ENCODE assay signal across 8 cellular contexts in the genomic region with DNA sequence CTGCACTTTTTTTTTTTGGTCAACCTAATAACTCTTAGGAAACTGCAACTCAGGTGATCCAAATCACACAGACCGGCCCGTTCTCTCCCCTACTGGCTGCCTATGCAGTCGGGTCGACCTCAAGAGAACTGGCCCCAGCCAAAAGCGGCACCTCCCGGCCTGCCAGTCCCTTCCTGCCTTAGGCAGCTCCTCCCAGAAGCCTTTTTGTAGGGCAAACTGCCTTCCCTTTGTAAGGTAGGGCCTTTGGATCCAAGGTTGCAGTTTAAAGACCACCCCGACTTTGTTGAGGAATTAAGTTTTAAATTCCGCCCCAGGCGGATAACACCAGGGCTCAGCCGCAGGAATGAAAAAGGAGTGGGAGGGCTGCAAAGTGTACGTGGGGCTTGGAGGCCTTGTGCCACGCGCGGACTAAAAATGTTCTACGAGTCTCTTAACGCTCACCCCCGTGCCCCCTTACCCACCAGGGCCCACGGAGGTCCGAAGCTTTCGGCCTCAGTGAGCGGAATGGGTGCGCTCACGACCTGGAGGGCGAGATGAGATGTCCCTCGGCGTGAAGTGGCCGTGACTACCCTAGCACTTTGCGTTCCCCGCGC. TPM values are rescaled to one million over a fixed set of nuclear protein-coding genes. Genes with fewer than 3 reads are reported as not detected.
A peak's percentile ranks its signal among the peaks of the same experiment; 100 is the strongest.
DNase-seq lines count a peak whose midpoint lies in the region; ATAC-seq and TF ChIP-seq lines count a peak whose summit lies in the region.

No MANE protein-coding gene starts in this region.

- no peaks in the 10 kb centered on the region for H4K20me1 ChIP-seq in KMS-11 (ENCODE audit: insufficient read depth)

- H3K79me2 ChIP-seq in KMS-11 (ENCODE audit: insufficient read depth, low read depth) = peaks cover 26% of the 10 kb centered on the region

- H3K4me3 ChIP-seq in KMS-11 (IDR thresholded peaks at IDR 0.05; ENCODE audit: insufficient read depth, low read depth, low read length) (peak overlapping the region; percentile 86), psoas muscle (peak overlapping the region; percentile 96)

- H3K4me2 ChIP-seq in KMS-11 = peak overlapping the region; percentile 60

- no peaks in the 10 kb centered on the region for H3K9me3 ChIP-seq in psoas muscle

- 2 to 5% (median 2%) methylated on average over 30 of the region's 30 CpGs for WGBS in psoas muscle, 3 donors

- DNase-seq in NCI-H1694 (lab: John Stamatoyannopoulos, UW) (peak; percentile 13), NCI-H1694 treated with DMSO at 0.1 percent for 48 hours (lab: John Stamatoyannopoulos, UW) (no peak), Right ventricle myocardium superior (peak; percentile 47), psoas muscle (peak in 1 of 2 donors; percentile 56)
- peak; percentile 43 to 47 for DNase-seq in activated T-cell treated with anti-CD3 and anti-CD28 coated beads, Interleukin-2, amount 50 U/mL, for 48 hours
- DNase-seq in NK-92 treated with Interleukin-12 subunit alpha and Interleukin-12 subunit beta, amount 100 ng/mL, for 24 hours (lab: John Stamatoyannopoulos, UW) = no peak

- peak; percentile 23 for ATAC-seq in Right ventricle myocardium superior (ENCODE audit: poor library complexity)
- peak in 3 of 4 donors; percentile 20 to 48 (median 22) for ATAC-seq in psoas muscle
- ATAC-seq in HG02571 (IDR thresholded peaks at IDR 0.05; ENCODE audit: unreplicated experiment) = no peak

- H3K27ac ChIP-seq in KMS-11 (peak overlapping the region; percentile 65), psoas muscle (peak overlapping the region; percentile 97)

- TF ChIP-seq CTCF in KMS-11 (conservative IDR thresholded peaks at IDR 0.05; ENCODE audit: low read depth, low read length) (no peak), psoas muscle (IDR thresholded peaks at IDR 0.05) (no peak)

- intact Hi-C loops in Right ventricle myocardium superior (cut with DNase I) = no loop called here
- intact Hi-C loops in psoas muscle (cut with DNase I) = loop anchor here in 1 of 2 donors (5.0 kb wide), 1 partner anchor 34 kb away; no protein-coding TSS in a partner anchor

- no peaks in the 10 kb centered on the region for H3K36me3 ChIP-seq in KMS-11 (ENCODE audit: insufficient read depth)
- H3K36me3 ChIP-seq in psoas muscle (ENCODE audit: insufficient read depth in 1 of 2, low read depth in 1 of 2) = peaks cover 15 to 50% of the 10 kb centered on the region in 2 donors

- peak overlapping the region; percentile 84; the same call in 1 of the 2 replicates for H3K9ac ChIP-seq in KMS-11

- H2AFZ ChIP-seq in KMS-11 (ENCODE audit: low read depth) = peak overlapping the region; percentile 76

- H3K4me1 ChIP-seq in KMS-11 (ENCODE audit: low read depth, poor library complexity, severe bottlenecking) (peaks cover 30% of the 10 kb centered on the region), psoas muscle (peaks cover 28% of the 10 kb centered on the region)

- H3K27me3 ChIP-seq in KMS-11 (ENCODE audit: insufficient read depth, low read depth) = no peaks in the 10 kb centered on the region
- no peaks in the 10 kb centered on the region for H3K27me3 ChIP-seq in psoas muscle (ENCODE audit: insufficient read depth in 3 of 3, low read length in 2 of 3)

RNA-seq across cellular contexts. Expression of gene ST3GAL3, which starts 0.6 kb away (rescaled TPM):
- total RNA-seq in Right ventricle myocardium superior = 24.2 TPM
- 10 to 100 TPM; 34.7 to 53.2 (median 45.0) TPM for total RNA-seq in psoas muscle
- polyA plus RNA-seq in psoas muscle = 10 to 100 TPM; 22.2 to 49.0 (median 44.5) TPM

RNA-seq across cellular contexts. Expression of gene KDM4A, which starts 56.7 kb away (rescaled TPM):
- 13.2 TPM for total RNA-seq in Right ventricle myocardium superior
- 10 to 100 TPM; 10.4 to 15.5 (median 13.7) TPM for total RNA-seq in psoas muscle
- polyA plus RNA-seq in psoas muscle = 10 to 100 TPM in 1 of 3 donors, 1 to 10 TPM in 2; 3.9 to 12.8 (median 4.5) TPM

Comparison
In these comparisons a context has a peak if more than half of its experiments do, and no peak if none do; other contexts are left out.
1. DNase-seq: peak in NCI-H1694 (single experiment), activated T-cell treated with anti-CD3 and anti-CD28 coated beads, Interleukin-2, amount 50 U/mL, for 48 hours (2 of 2) and Right ventricle myocardium superior (single experiment); none in NCI-H1694 treated with DMSO at 0.1 percent for 48 hours (single experiment) and NK-92 treated with Interleukin-12 subunit alpha and Interleukin-12 subunit beta, amount 100 ng/mL, for 24 hours (single experiment).